Comparison of ENCODE assay signal across 1 cellular context in genomic region chrX:34560180-34560579, GRCh38.
TF ChIP-seq lines count a peak whose summit lies in the region.

No MANE protein-coding gene starts in this region.

TF ChIP-seq in WTC11, 78 proteins besides CTCF, POLR2A, EP300 and RAD21 (continued from another document):
- no peak for TF ChIP-seq HMGXB4 (CRISPR knock-in tag; IDR thresholded peaks at IDR 0.05)
- no peak for TF ChIP-seq AR (CRISPR knock-in tag; IDR thresholded peaks at IDR 0.05)
- TF ChIP-seq CREM (CRISPR knock-in tag; IDR thresholded peaks at IDR 0.05): no peak
- no peak for TF ChIP-seq NR3C1 (CRISPR knock-in tag; conservative IDR thresholded peaks at IDR 0.05; ENCODE audit: low read depth)
- no peak for TF ChIP-seq ZNF263 (CRISPR knock-in tag; IDR thresholded peaks at IDR 0.05; ENCODE audit: low read depth)
- TF ChIP-seq GTF2I (CRISPR knock-in tag; conservative IDR thresholded peaks at IDR 0.05): no peak
- TF ChIP-seq CREB1 (CRISPR knock-in tag; IDR thresholded peaks at IDR 0.05): no peak
